Comparison of ENCODE assay signal across 1 cellular context in the genomic region with DNA sequence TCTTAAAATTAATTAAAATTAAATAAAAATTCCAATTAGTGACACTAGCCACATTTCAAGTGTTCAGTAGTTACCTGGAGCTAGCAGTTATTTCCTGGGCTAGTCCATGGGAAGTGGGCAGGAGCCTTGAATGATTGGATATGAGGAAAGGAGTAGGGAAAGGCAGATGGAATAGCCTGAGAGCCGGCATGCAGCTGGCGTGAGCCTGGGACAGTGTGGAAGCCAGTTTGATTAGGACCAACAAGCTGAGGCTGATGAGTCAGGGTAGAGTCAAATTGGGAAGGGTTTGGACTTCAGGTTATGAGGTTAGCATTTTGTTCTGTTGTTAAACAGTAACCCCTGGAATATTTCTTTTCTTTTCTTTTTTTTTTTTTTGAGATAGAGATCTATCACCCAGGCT.
TF ChIP-seq lines count a peak whose summit lies in the region.

No MANE protein-coding gene starts in this region.

TF ChIP-seq in WTC11, 78 proteins besides CTCF, POLR2A, EP300 and RAD21 (continued from another document):
- TF ChIP-seq, protein P1, sequence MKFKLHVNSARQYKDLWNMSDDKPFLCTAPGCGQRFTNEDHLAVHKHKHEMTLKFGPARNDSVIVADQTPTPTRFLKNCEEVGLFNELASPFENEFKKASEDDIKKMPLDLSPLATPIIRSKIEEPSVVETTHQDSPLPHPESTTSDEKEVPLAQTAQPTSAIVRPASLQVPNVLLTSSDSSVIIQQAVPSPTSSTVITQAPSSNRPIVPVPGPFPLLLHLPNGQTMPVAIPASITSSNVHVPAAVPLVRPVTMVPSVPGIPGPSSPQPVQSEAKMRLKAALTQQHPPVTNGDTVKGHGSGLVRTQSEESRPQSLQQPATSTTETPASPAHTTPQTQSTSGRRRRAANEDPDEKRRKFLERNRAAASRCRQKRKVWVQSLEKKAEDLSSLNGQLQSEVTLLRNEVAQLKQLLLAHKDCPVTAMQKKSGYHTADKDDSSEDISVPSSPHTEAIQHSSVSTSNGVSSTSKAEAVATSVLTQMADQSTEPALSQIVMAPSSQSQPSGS (CRISPR knock-in tag; IDR thresholded peaks at IDR 0.05; ENCODE audit: borderline replicate concordance, low read depth) = no peak
- TF ChIP-seq SMAD3 (CRISPR knock-in tag; IDR thresholded peaks at IDR 0.05; ENCODE audit: borderline replicate concordance) = no peak
TF ChIP-seq in WTC11: peak in this region for 0.
